In the genomic region with DNA sequence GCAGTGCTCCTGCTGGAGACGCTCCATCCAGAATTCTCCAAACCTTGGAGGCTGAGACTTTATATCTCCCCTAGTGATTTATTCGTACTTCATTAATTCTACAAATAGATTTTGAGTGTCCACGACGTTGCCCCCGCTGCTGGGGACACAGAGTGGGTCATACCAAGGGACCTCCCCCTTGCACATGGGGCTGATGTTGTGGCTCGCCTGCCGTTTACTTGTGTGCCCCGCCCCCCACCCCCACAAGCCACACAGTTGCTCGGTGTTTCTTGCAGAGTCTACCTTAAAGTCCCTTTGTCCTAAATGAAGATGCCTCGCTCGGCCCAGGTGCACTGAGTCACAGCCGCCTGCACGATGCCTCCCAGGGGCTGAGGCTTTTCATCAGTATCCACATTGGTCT, we compare ENCODE assay signal across 27 cellular contexts.
"Had no signal": no experiment of that assay in that cellular context is flagged by ENCODE, and none has a peak within 500 bp of the region (broad histone marks: within the 10 kb centered on the region; RNA-seq: fewer than 3 reads in every experiment).

No MANE protein-coding gene starts in this region.

- H3K27me3 ChIP-seq: stomach, suprapubic skin, testis, thyroid gland, tibial artery, tibial nerve, transverse colon, upper lobe of left lung, upper lobe of right lung, uterus, vagina had no signal

- H3K9me3 Mint-ChIP-seq: stimulated activated effector memory CD8-positive, alpha-beta T cell treated with anti-CD3 and anti-CD28 coated beads, Interleukin-12 subunit alpha, Interleukin-12 subunit beta, amount 100 ng/mL, for 72 hours; stimulated activated memory B cell treated with anti-CD40 and anti-IgM and Interleukin-4, amounts not matched to agents 10 μg/mL and 1 μg/mL and 100 μg/mL, for 72 hours; stimulated activated naive B cell treated with anti-CD40 and anti-IgM and Interleukin-4, amounts not matched to agents 10 μg/mL and 1 μg/mL and 100 μg/mL, for 72 hours; stimulated activated naive CD8-positive, alpha-beta T cell treated with anti-CD3 and anti-CD28 coated beads, Interleukin-15, Interleukin-2, amounts not matched to agents 100 ng/mL and 50 ng/mL, for 24 hours; type B pancreatic cell had no signal

- DNase-seq: stimulated activated CD4-positive, alpha-beta T cell treated with anti-CD3 and anti-CD28 coated beads, Interleukin-2, amount 100 ng/mL, for 48 hours; stimulated activated CD4-positive, alpha-beta T cell treated with anti-CD3 and anti-CD28 coated beads, Interleukin-4, amount 100 ng/mL, for 1 hour; stimulated activated CD4-positive, alpha-beta T cell treated with anti-CD3 and anti-CD28 coated beads, Interleukin-4, amount 100 ng/mL, for 24 hours; stimulated activated CD4-positive, alpha-beta T cell treated with anti-CD3 and anti-CD28 coated beads, Interleukin-4, amount 100 ng/mL, for 4 hours; stimulated activated CD8-positive, alpha-beta memory T cell treated with anti-CD3 and anti-CD28 coated beads, Interleukin-4, amount 100 ng/mL, for 48 hours; stimulated activated naive B cell treated with anti-CD40 and anti-IgM and Interleukin-4, amounts not matched to agents 10 μg/mL and 1 μg/mL and 100 μg/mL, for 72 hours; stimulated activated naive CD4-positive, alpha-beta T cell; stimulated activated naive CD4-positive, alpha-beta T cell treated with Interleukin-2 at 50 U/mL for 16 hours; stimulated activated naive CD8-positive, alpha-beta T cell treated with anti-CD3 and anti-CD28 coated beads, Interleukin-15, Interleukin-2, amounts not matched to agents 100 U/mL and 50 U/mL, for 24 hours; stomach; substantia nigra; testis; thyroid gland; tibial artery; transverse colon; trophoblast cell; upper lobe of right lung; uterus had no signal

- ATAC-seq: stimulated activated effector memory CD8-positive, alpha-beta T cell treated with anti-CD3 and anti-CD28 coated beads, Interleukin-12 subunit alpha, Interleukin-12 subunit beta, amount 100 ng/mL, for 72 hours; stimulated activated naive B cell treated with anti-CD40 and anti-IgM and Interleukin-4, amounts not matched to agents 10 μg/mL and 1 μg/mL and 100 μg/mL, for 72 hours; stimulated activated naive CD8-positive, alpha-beta T cell treated with anti-CD3 and anti-CD28 coated beads, Interleukin-15, Interleukin-2, amounts not matched to agents 100 U/mL and 50 U/mL, for 24 hours; upper lobe of right lung had no signal

- H3K27ac ChIP-seq: stomach, suprapubic skin, testis, thoracic aorta, thyroid gland, tibial artery, tibial nerve, transverse colon, upper lobe of left lung, upper lobe of right lung, vagina had no signal

- H3K4me1 Mint-ChIP-seq: stimulated activated effector memory CD8-positive, alpha-beta T cell treated with anti-CD3 and anti-CD28 coated beads, Interleukin-12 subunit alpha, Interleukin-12 subunit beta, amount 100 ng/mL, for 72 hours; stimulated activated memory B cell treated with anti-CD40 and anti-IgM and Interleukin-4, amounts not matched to agents 10 μg/mL and 1 μg/mL and 100 μg/mL, for 72 hours; stimulated activated naive B cell treated with anti-CD40 and anti-IgM and Interleukin-4, amounts not matched to agents 10 μg/mL and 1 μg/mL and 100 μg/mL, for 72 hours had no signal

- H3K27ac Mint-ChIP-seq: stimulated activated effector memory CD8-positive, alpha-beta T cell treated with anti-CD3 and anti-CD28 coated beads, Interleukin-12 subunit alpha, Interleukin-12 subunit beta, amount 100 ng/mL, for 72 hours; stimulated activated memory B cell treated with anti-CD40 and anti-IgM and Interleukin-4, amounts not matched to agents 10 μg/mL and 1 μg/mL and 100 μg/mL, for 72 hours; stimulated activated naive B cell treated with anti-CD40 and anti-IgM and Interleukin-4, amounts not matched to agents 10 μg/mL and 1 μg/mL and 100 μg/mL, for 72 hours; stimulated activated naive CD8-positive, alpha-beta T cell treated with anti-CD3 and anti-CD28 coated beads, Interleukin-15, Interleukin-2, amounts not matched to agents 100 ng/mL and 50 ng/mL, for 24 hours; type B pancreatic cell had no signal

- H3K36me3 Mint-ChIP-seq: stimulated activated effector memory CD8-positive, alpha-beta T cell treated with anti-CD3 and anti-CD28 coated beads, Interleukin-12 subunit alpha, Interleukin-12 subunit beta, amount 100 ng/mL, for 72 hours; stimulated activated memory B cell treated with anti-CD40 and anti-IgM and Interleukin-4, amounts not matched to agents 10 μg/mL and 1 μg/mL and 100 μg/mL, for 72 hours; stimulated activated naive B cell treated with anti-CD40 and anti-IgM and Interleukin-4, amounts not matched to agents 10 μg/mL and 1 μg/mL and 100 μg/mL, for 72 hours; type B pancreatic cell had no signal

- H3K36me3 ChIP-seq: stomach, suprapubic skin, thoracic aorta, thyroid gland, tibial artery, tibial nerve, transverse colon, upper lobe of left lung, upper lobe of right lung, uterus, vagina had no signal

- H3K27me3 Mint-ChIP-seq: stimulated activated memory B cell treated with anti-CD40 and anti-IgM and Interleukin-4, amounts not matched to agents 10 μg/mL and 1 μg/mL and 100 μg/mL, for 72 hours; stimulated activated naive CD8-positive, alpha-beta T cell treated with anti-CD3 and anti-CD28 coated beads, Interleukin-15, Interleukin-2, amounts not matched to agents 100 ng/mL and 50 ng/mL, for 24 hours had no signal

- H3K4me3 ChIP-seq: stomach, suprapubic skin, testis, thoracic aorta, thyroid gland, tibial artery, tibial nerve, transverse colon, upper lobe of left lung, upper lobe of right lung, uterus, vagina had no signal

- H3K9me3 ChIP-seq: stomach, suprapubic skin, testis, thoracic aorta, thyroid gland, tibial artery, tibial nerve, transverse colon, upper lobe of left lung, upper lobe of right lung, uterus, vagina had no signal

- H3K4me1 ChIP-seq: transverse colon, upper lobe of right lung, uterus had no signal

- H3K4me3 Mint-ChIP-seq: stimulated activated effector memory CD8-positive, alpha-beta T cell treated with anti-CD3 and anti-CD28 coated beads, Interleukin-12 subunit alpha, Interleukin-12 subunit beta, amount 100 ng/mL, for 72 hours; stimulated activated memory B cell treated with anti-CD40 and anti-IgM and Interleukin-4, amounts not matched to agents 10 μg/mL and 1 μg/mL and 100 μg/mL, for 72 hours; stimulated activated naive B cell treated with anti-CD40 and anti-IgM and Interleukin-4, amounts not matched to agents 10 μg/mL and 1 μg/mL and 100 μg/mL, for 72 hours; stimulated activated naive CD8-positive, alpha-beta T cell treated with anti-CD3 and anti-CD28 coated beads, Interleukin-15, Interleukin-2, amounts not matched to agents 100 ng/mL and 50 ng/mL, for 24 hours; type B pancreatic cell had no signal
